Comparison of ENCODE assay signal across 1 cellular context in genomic region chr14:60723218-60724079, GRCh38.
TF ChIP-seq lines count a peak whose summit lies in the region.

No MANE protein-coding gene starts in this region.

TF ChIP-seq in HepG2, 621 proteins besides CTCF, POLR2A, EP300 and RAD21 (continued from another document and continues in another):
- TF ChIP-seq ZNF275 (CRISPR knock-in tag; IDR thresholded peaks at IDR 0.05; ENCODE audit: borderline replicate concordance) (peak; percentile 59; the same call in 1 of the 2 replicates), HNRNPLL (IDR thresholded peaks at IDR 0.05; ENCODE audit: low read depth, low read length, poor library complexity, severe bottlenecking) (peak; percentile 32), AFF4 (CRISPR knock-in tag; IDR thresholded peaks at IDR 0.05) (0 out of 2 replicates have a peak, but pooled peaks have one; percentile 37), NFYB (CRISPR knock-in tag; IDR thresholded peaks at IDR 0.05) (no peak), ZNF451 (CRISPR knock-in tag; IDR thresholded peaks at IDR 0.05) (no peak), KAT7 (CRISPR knock-in tag; IDR thresholded peaks at IDR 0.05; ENCODE audit: borderline replicate concordance) (0 out of 2 replicates have a peak, but pooled peaks have one; percentile 32), ZNF550 (CRISPR knock-in tag; IDR thresholded peaks at IDR 0.05; ENCODE audit: borderline replicate concordance) (no peak), FOXO4 (CRISPR knock-in tag; conservative IDR thresholded peaks at IDR 0.05) (no peak), SAFB2 (CRISPR knock-in tag; IDR thresholded peaks at IDR 0.05; ENCODE audit: borderline replicate concordance, low read depth) (no peak; the same call in 1 of the 2 replicates), ZNF382 (CRISPR knock-in tag; IDR thresholded peaks at IDR 0.05; ENCODE audit: borderline replicate concordance) (no peak), ZNF12 (CRISPR knock-in tag; IDR thresholded peaks at IDR 0.05) (0 out of 2 replicates have a peak, but pooled peaks have one; percentile 49), SNAPC2 (CRISPR knock-in tag; IDR thresholded peaks at IDR 0.05) (no peak), ATM (IDR thresholded peaks at IDR 0.05; ENCODE audit: borderline replicate concordance) (no peak), ZNF3 (CRISPR knock-in tag; IDR thresholded peaks at IDR 0.05) (no peak), POGZ (CRISPR knock-in tag; IDR thresholded peaks at IDR 0.05) (0 out of 2 replicates have a peak, but pooled peaks have one; percentile 35), MAFF (IDR thresholded peaks at IDR 0.05; ENCODE audit: low read depth, low read length) (no peak), ARID5B (CRISPR knock-in tag; IDR thresholded peaks at IDR 0.05) (no peak), BCL3 (CRISPR knock-in tag; IDR thresholded peaks at IDR 0.05) (no peak), ZNF564 (CRISPR knock-in tag; IDR thresholded peaks at IDR 0.05) (0 out of 2 replicates have a peak, but pooled peaks have one; percentile 34), HES4 (CRISPR knock-in tag; IDR thresholded peaks at IDR 0.05; ENCODE audit: borderline replicate concordance) (no peak), GMEB1 (CRISPR knock-in tag; IDR thresholded peaks at IDR 0.05; ENCODE audit: borderline replicate concordance) (no peak), CHCHD3 (CRISPR knock-in tag; IDR thresholded peaks at IDR 0.05) (peak; percentile 75; the same call in 1 of the 2 replicates), ZNF777 (CRISPR knock-in tag; IDR thresholded peaks at IDR 0.05) (no peak), JARID2 (CRISPR knock-in tag; IDR thresholded peaks at IDR 0.05; ENCODE audit: insufficient replicate concordance) (peak; percentile 65), TOE1 (CRISPR knock-in tag; IDR thresholded peaks at IDR 0.05) (no peak), ZNF75D (CRISPR knock-in tag; IDR thresholded peaks at IDR 0.05; ENCODE audit: borderline replicate concordance) (no peak), PLSCR1 (CRISPR knock-in tag; IDR thresholded peaks at IDR 0.05; ENCODE audit: borderline replicate concordance) (no peak), TCF7 (IDR thresholded peaks at IDR 0.05; ENCODE audit: low read depth) (no peak), THAP8 (CRISPR knock-in tag; IDR thresholded peaks at IDR 0.05; ENCODE audit: borderline replicate concordance) (0 out of 2 replicates have a peak, but pooled peaks have one; percentile 21), ZHX1 (CRISPR knock-in tag; IDR thresholded peaks at IDR 0.05; ENCODE audit: low read depth) (no peak), STAT5B (CRISPR knock-in tag; IDR thresholded peaks at IDR 0.05) (no peak), NBN (conservative IDR thresholded peaks at IDR 0.05) (no peak)
